9 cellular contexts compared by ENCODE assay signal in the genomic region with DNA sequence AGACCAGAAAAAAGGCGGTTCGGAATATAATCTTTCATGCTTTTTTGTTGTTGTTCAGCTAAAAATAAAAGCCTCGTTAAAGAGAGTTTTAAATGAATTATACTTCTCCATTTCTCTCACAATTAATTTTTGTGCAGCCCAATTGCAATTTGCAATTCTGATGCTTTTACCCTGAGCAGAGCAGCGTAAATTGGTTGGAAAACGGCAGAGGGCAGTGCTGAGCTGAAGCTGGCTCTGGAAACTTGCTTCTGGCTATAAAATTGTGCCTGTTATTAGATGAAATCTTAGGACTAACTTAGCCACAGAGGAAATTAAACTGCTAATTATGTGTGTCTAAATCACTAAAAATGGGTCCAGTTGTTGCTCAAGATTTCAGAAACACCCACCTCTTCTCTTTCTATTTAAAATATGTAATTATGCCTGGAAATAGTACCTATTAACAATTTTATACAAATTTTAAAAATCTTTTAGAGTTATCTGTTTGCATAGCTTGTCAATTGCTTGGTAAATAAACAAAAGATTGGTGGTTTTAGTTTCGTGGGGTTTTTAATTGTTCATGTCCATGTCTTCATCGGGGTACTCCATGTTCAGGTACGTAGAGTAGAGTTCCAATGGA.
DNase-seq lines count a peak whose midpoint lies in the region; ATAC-seq, FAIRE-seq and TF ChIP-seq lines count a peak whose summit lies in the region.
"Had no signal": no experiment of that assay in that cellular context is flagged by ENCODE, and none has a peak within 500 bp of the region (broad histone marks: within the 10 kb centered on the region; RNA-seq: fewer than 3 reads in every experiment).

No MANE protein-coding gene starts in this region.

- POLR2A ChIA-PET in activated CD4-positive, alpha-beta T cell treated with anti-CD3 and anti-CD28 coated beads, Interleukin-2, amount 10 ng/mL, durations not matched to agents 7 days and 5 days (lab: Charles Lee), result no interaction called here

- H3K4me1 ChIP-seq in foreskin keratinocyte (no peaks in the 10 kb centered on the region), pancreas (no peaks in the 10 kb centered on the region)

- CTCF ChIA-PET in activated CD4-positive, alpha-beta T cell treated with anti-CD3 and anti-CD28 coated beads, Interleukin-2, amount 10 ng/mL, durations not matched to agents 7 days and 5 days (lab: Charles Lee), result no interaction called here

- peak; percentile 51 for DNase-seq in activated CD8-positive, alpha-beta memory T cell treated with anti-CD3 and anti-CD28 coated beads, Interleukin-2, amount 50 U/mL, for 48 hours
- no peak for DNase-seq in activated CD8-positive, alpha-beta memory T cell treated with anti-CD3 and anti-CD28 coated beads, Interleukin-2, amount 50 U/mL, for 4 hours
- DNase-seq in NCI-H146 (lab: John Stamatoyannopoulos, UW) (peak; percentile 38), foreskin keratinocyte (peak; percentile 6 to 13), pancreas (peak in 4 of 6 donors; percentile 21 to 66 (median 46))
- peak; percentile 11 for DNase-seq in activated CD4-positive, alpha-beta T cell treated with anti-CD3 and anti-CD28 coated beads, Interleukin-2, amount 10 ng/mL, durations not matched to agents 7 days and 5 days

- H3K36me3 Mint-ChIP-seq in activated CD4-positive, alpha-beta T cell treated with anti-CD3 and anti-CD28 coated beads, Interleukin-2, amount 10 ng/mL, durations not matched to agents 7 days and 5 days (ENCODE audit: low read depth), result no peaks in the 10 kb centered on the region
- H3K36me3 Mint-ChIP-seq: activated naive CD8-positive, alpha-beta T cell had no signal

- no peaks in the 10 kb centered on the region for H3K27me3 Mint-ChIP-seq in activated CD4-positive, alpha-beta T cell treated with anti-CD3 and anti-CD28 coated beads, Interleukin-2, amount 10 ng/mL, durations not matched to agents 7 days and 5 days

- no peaks in the 10 kb centered on the region for H3K27me3 ChIP-seq in foreskin keratinocyte
- H3K27me3 ChIP-seq in pancreas, result no peaks in the 10 kb centered on the region

- H3K4me3 Mint-ChIP-seq in activated CD4-positive, alpha-beta T cell treated with anti-CD3 and anti-CD28 coated beads, Interleukin-2, amount 10 ng/mL, durations not matched to agents 7 days and 5 days, result no peak overlapping the region
- H3K4me3 Mint-ChIP-seq: activated naive CD8-positive, alpha-beta T cell had no signal

- no peak for FAIRE-seq in pancreas (lab: Jason Lieb, UNC)

- WGBS in pancreas, 2 donors, result 29 to 34% methylated on average over 8 of the region's 8 CpGs

- intact Hi-C loops in pancreas (cut with DNase I), result no loop called here

- no peaks in the 10 kb centered on the region for H3K9me3 ChIP-seq in pancreas

- no peaks in the 10 kb centered on the region for H3K36me3 ChIP-seq in pancreas

- ATAC-seq in foreskin keratinocyte, result peak; percentile 70
- ATAC-seq in pancreas, result peak in 3 of 4 donors; percentile 77 to 83 (median 80)
- ATAC-seq in GM21825 (IDR thresholded peaks at IDR 0.05; ENCODE audit: unreplicated experiment), result no peak
- ATAC-seq in HG03354 (IDR thresholded peaks at IDR 0.05; ENCODE audit: poor library complexity, severe bottlenecking, unreplicated experiment), result no peak

- H3K27ac ChIP-seq in foreskin keratinocyte (no peak overlapping the region), pancreas (no peak overlapping the region)

- no peaks in the 10 kb centered on the region for H3K9me3 Mint-ChIP-seq in activated CD4-positive, alpha-beta T cell treated with anti-CD3 and anti-CD28 coated beads, Interleukin-2, amount 10 ng/mL, durations not matched to agents 7 days and 5 days

- no peaks in the 10 kb centered on the region for H3K4me1 Mint-ChIP-seq in activated CD4-positive, alpha-beta T cell treated with anti-CD3 and anti-CD28 coated beads, Interleukin-2, amount 10 ng/mL, durations not matched to agents 7 days and 5 days

- no peak overlapping the region for H3K4me3 ChIP-seq in pancreas

- TF ChIP-seq CTCF in foreskin keratinocyte (conservative IDR thresholded peaks at IDR 0.05), result peak; percentile 86
- peak; percentile 29 to 75 (median 62) for TF ChIP-seq CTCF in pancreas (IDR thresholded peaks at IDR 0.05)

- H3K27ac Mint-ChIP-seq in activated CD4-positive, alpha-beta T cell treated with anti-CD3 and anti-CD28 coated beads, Interleukin-2, amount 10 ng/mL, durations not matched to agents 7 days and 5 days, result no peak overlapping the region
- H3K27ac Mint-ChIP-seq: activated naive CD8-positive, alpha-beta T cell had no signal

Comparison
In these comparisons a context has a peak if more than half of its experiments do, and no peak if none do; other contexts are left out.
1. ATAC-seq: peak in foreskin keratinocyte (single experiment) and pancreas (3 of 4); none in GM21825 (single experiment) and HG03354 (single experiment).